Comparison of ENCODE assay signal across 1 cellular context in the genomic region with DNA sequence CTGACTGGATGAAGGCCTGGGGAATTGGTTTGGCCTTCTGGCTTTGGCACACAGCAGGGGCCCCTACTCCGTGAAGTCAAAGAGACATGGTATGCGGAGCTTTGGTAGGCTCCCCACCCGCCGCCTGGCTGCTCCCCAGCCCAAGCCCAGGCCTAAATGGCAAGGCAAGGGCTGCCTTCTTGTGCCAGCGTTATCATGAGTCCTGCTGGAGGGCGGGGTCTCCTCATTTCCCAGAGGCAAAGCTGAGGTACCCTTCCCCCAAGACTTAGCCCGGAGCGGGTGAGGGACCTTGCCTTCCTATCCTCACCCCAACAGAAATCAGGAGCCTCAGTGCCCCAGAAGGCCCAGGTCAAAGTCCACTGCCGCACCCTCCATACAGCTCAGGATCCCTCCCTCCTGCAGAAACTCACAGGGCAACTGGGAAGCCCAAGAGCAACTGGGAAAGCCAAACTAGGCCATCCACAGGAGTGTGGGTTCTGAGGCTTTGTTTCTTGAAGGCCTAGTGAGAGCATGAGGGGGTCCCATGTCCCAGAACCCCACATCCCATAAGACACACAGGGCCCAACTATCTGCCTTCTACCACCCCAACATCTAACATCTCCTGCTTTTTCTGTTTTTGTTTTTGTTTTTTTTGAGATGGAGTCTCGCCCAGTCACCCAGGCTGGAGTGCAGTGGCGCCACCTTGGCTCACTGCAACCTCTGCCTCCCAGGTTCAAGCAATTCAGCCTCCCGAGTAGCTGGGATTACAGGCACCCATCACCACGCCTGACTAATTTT.
TF ChIP-seq lines count a peak whose summit lies in the region.

No MANE protein-coding gene starts in this region.

TF ChIP-seq in K562, 482 proteins besides CTCF, POLR2A, EP300 and RAD21:
- TF ChIP-seq TSC22D4 (tag; IDR thresholded peaks at IDR 0.05) (no peak), MTF1 (CRISPR knock-in tag; IDR thresholded peaks at IDR 0.05; ENCODE audit: borderline replicate concordance) (no peak), RNF2 (IDR thresholded peaks at IDR 0.05) (no peak)
